ENCODE assay signal across 19 cellular contexts in the genomic region with DNA sequence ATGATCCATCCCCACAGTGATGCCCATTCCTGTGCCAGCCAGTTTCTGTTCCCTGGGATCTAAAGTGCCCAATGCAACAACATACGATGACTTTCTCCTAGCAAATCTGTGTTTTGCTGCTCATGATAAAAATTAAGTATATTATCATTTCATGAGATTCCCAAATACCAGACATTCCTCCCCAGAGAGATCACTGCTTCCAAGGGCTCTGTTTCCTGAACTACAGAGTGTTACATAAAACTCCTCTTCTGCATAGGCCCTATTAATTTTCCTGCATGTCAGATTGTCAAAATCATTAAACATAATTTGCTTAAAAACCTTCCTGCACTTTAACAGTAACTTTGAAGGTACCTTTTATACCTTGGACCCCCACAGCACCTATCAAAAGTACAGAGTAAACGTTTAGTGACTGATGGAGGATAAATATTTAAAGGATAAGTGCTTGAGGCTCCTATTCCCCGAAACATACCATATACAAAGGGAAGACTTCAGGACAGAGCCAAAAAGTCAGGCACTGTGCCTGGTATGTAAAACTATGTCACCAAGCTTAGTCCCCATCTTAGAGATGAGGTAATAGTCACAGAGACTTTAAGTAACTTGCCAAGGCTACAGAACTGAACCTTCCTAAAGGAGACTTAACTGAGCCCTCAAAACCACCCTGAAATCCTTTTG. TPM values are rescaled to one million over a fixed set of nuclear protein-coding genes. Genes with fewer than 3 reads are reported as not detected.
DNase-seq lines count a peak whose midpoint lies in the region; ATAC-seq and TF ChIP-seq lines count a peak whose summit lies in the region.
"Had no signal": no experiment of that assay in that cellular context is flagged by ENCODE, and none has a peak within 500 bp of the region (broad histone marks: within the 10 kb centered on the region; RNA-seq: fewer than 3 reads in every experiment).

No MANE protein-coding gene starts in this region.

- H3K4me3 ChIP-seq in cardiac fibroblast (replicated peaks in 1 of 2; ENCODE audit: low read depth in 2 of 2, low read length in 2 of 2) = no peak overlapping the region
- no peak overlapping the region for H3K4me3 ChIP-seq in neural progenitor cell
- H3K4me3 ChIP-seq: Peyer's patch had no signal

- no peaks in the 10 kb centered on the region; the same call in 1 of the 2 replicates for H3K27me3 Mint-ChIP-seq in HFFc6 (ENCODE audit: insufficient read depth)
- no peaks in the 10 kb centered on the region for H3K27me3 Mint-ChIP-seq in neural progenitor cell (ENCODE audit: insufficient read depth, low read depth)
- H3K27me3 Mint-ChIP-seq: CD4-positive, CD25-positive, alpha-beta regulatory T cell; IgD-negative memory B cell had no signal

- no peak overlapping the region for H3K9ac ChIP-seq in neural progenitor cell

- H2AFZ ChIP-seq in neural progenitor cell (replicated peaks) = no peak overlapping the region

- no peak overlapping the region for H3K27ac ChIP-seq in neural progenitor cell
- H3K27ac ChIP-seq: 22Rv1, Peyer's patch had no signal

- no peaks in the 10 kb centered on the region for H3F3A ChIP-seq in neural progenitor cell (ENCODE audit: low read depth)

- H3K9me3 Mint-ChIP-seq in HFFc6 (no peaks in the 10 kb centered on the region), neural progenitor cell (peaks cover 12% of the 10 kb centered on the region)

- H3K4me1 ChIP-seq in neural progenitor cell = no peaks in the 10 kb centered on the region
- H3K4me1 ChIP-seq: Peyer's patch had no signal

- ATAC-seq in GM18870 (IDR thresholded peaks at IDR 0.05; ENCODE audit: unreplicated experiment) (no peak), GM21423 (IDR thresholded peaks at IDR 0.05; ENCODE audit: unreplicated experiment) (no peak)

- H4K20me1 ChIP-seq in neural progenitor cell (ENCODE audit: low read depth) = no peaks in the 10 kb centered on the region

- H3K36me3 ChIP-seq in neural progenitor cell = peaks cover 15% of the 10 kb centered on the region

- no peaks in the 10 kb centered on the region for H3K79me2 ChIP-seq in neural progenitor cell (ENCODE audit: low read depth)

- H3K4me3 Mint-ChIP-seq in HFFc6 (no peak overlapping the region; the same call in 1 of the 2 replicates), neural progenitor cell (no peak overlapping the region)
- H3K4me3 Mint-ChIP-seq: CD4-positive, CD25-positive, alpha-beta regulatory T cell; H9; IgD-negative memory B cell had no signal

- DNase-seq in AG08395 (ENCODE audit: low spot score) (peak; percentile 32), HFFc6 (peak; percentile 25), cardiac fibroblast (ENCODE audit: low read depth in 2 of 2) (peak; percentile 26 to 30), hepatic stellate cell (ENCODE audit: low spot score) (peak; percentile 29), DMS53 (lab: John Stamatoyannopoulos, UW) (no peak), neural progenitor cell (ENCODE audit: low spot score) (no peak)
- DNase-seq: CD4-positive, CD25-positive, alpha-beta regulatory T cell; DMS79 treated with DMSO at 0.1 percent for 48 hours; GF-D8; H9; NCI-H1417 treated with DMSO at 0.1 percent for 48 hours; NCI-H2029; NCI-H510A treated with DMSO at 0.1 percent for 48 hours; Peyer's patch; SHP77 treated with DMSO at 0.1 percent for 48 hours had no signal

- TF ChIP-seq CTCF in HFFc6 (IDR thresholded peaks at IDR 0.05) = no peak
- TF ChIP-seq CTCF in cardiac fibroblast (IDR thresholded peaks at IDR 0.05; ENCODE audit: low read depth, low read length) = no peak
- no peak for TF ChIP-seq CTCF in neural progenitor cell (IDR thresholded peaks at IDR 0.05)

- peak overlapping the region; percentile 29; the same call in 1 of the 2 replicates for H3K27ac Mint-ChIP-seq in HFFc6
- H3K27ac Mint-ChIP-seq in neural progenitor cell = no peak overlapping the region
- H3K27ac Mint-ChIP-seq: CD4-positive, CD25-positive, alpha-beta regulatory T cell; H9; IgD-negative memory B cell had no signal

- H3K36me3 Mint-ChIP-seq in HFFc6 (ENCODE audit: low read depth) = peaks cover 52% of the 10 kb centered on the region
- peaks cover 49% of the 10 kb centered on the region for H3K36me3 Mint-ChIP-seq in neural progenitor cell

- no peak overlapping the region for H3K4me2 ChIP-seq in neural progenitor cell

- H3K4me1 Mint-ChIP-seq in HFFc6 (ENCODE audit: low read depth) (0 out of 2 replicates have a peak, but pooled peaks cover 10% of the 10 kb centered on the region), neural progenitor cell (no peaks in the 10 kb centered on the region)
- H3K4me1 Mint-ChIP-seq: H9, IgD-negative memory B cell had no signal

- no peaks in the 10 kb centered on the region for H3K9me3 ChIP-seq in neural progenitor cell (ENCODE audit: low read depth)
- H3K9me3 ChIP-seq: Peyer's patch had no signal

- H3K27me3 ChIP-seq in neural progenitor cell = no peaks in the 10 kb centered on the region
- H3K27me3 ChIP-seq: Peyer's patch had no signal

RNA-seq across cellular contexts. Expression of a gene that starts 50.2 kb away (rescaled TPM):
- 10 to 100 TPM; 34.5 to 44.6 (median 39.9) TPM for total RNA-seq in HFFc6 (2021; fragmentation: NEBNext Ultra II Directional; extraction: Animal tissue kit (Norgen Biotek cat#: 25700))
- 47.9 and 72.2 TPM in 2 replicates for total RNA-seq in neural progenitor cell (ENCODE audit: low replicate concordance)

Comparison
In these comparisons a context has a peak if more than half of its experiments do, and no peak if none do; other contexts are left out.
1. DNase-seq: peak in AG08395 (single experiment), HFFc6 (single experiment), cardiac fibroblast (2 of 2) and hepatic stellate cell (single experiment); none in DMS53 (single experiment) and neural progenitor cell (single experiment).